In genomic region chr16:70573451-70574121, GRCh38 we compare ENCODE assay signal across 8 cellular contexts. TPM values are rescaled to one million over a fixed set of nuclear protein-coding genes. Genes with fewer than 3 reads are reported as not detected.
DNase-seq lines count a peak whose midpoint lies in the region; ATAC-seq and TF ChIP-seq lines count a peak whose summit lies in the region.

No MANE protein-coding gene starts in this region.

- no peak for TF ChIP-seq CTCF in dorsolateral prefrontal cortex (IDR thresholded peaks at IDR 0.05 in 54 of 56, conservative IDR thresholded peaks at IDR 0.05 in 2 of 56; ENCODE audit: low read depth in 1 of 56, partially characterized antibody in 56 of 56)
- TF ChIP-seq CTCF in thoracic aorta (IDR thresholded peaks at IDR 0.05) = no peak

- H3K36me3 Mint-ChIP-seq in activated CD4-positive, alpha-beta T cell treated with anti-CD3 and anti-CD28 coated beads for 36 hours (ENCODE audit: low read depth) = peaks cover 52% of the 10 kb centered on the region

- POLR2A ChIA-PET in activated CD4-positive, alpha-beta T cell treated with anti-CD3 and anti-CD28 coated beads for 36 hours (lab: Charles Lee) = interaction anchor here (0.6 to 1.4 kb wide), 4 partner anchors 12 to 192 kb away, joined by 3 read pairs; no protein-coding TSS in a partner anchor

- CTCF ChIA-PET in activated CD4-positive, alpha-beta T cell treated with anti-CD3 and anti-CD28 coated beads for 36 hours (lab: Charles Lee) = interaction anchor here (1.0 to 1.4 kb wide), 4 partner anchors 8 to 34 kb away, joined by 3 to 4 read pairs (median 4); no protein-coding TSS in a partner anchor

- H3K9me3 Mint-ChIP-seq in activated CD4-positive, alpha-beta T cell treated with anti-CD3 and anti-CD28 coated beads for 36 hours (ENCODE audit: low read depth) = no peaks in the 10 kb centered on the region

- H3K27ac Mint-ChIP-seq in activated CD4-positive, alpha-beta T cell treated with anti-CD3 and anti-CD28 coated beads for 36 hours = peak overlapping the region; percentile 59

- no peaks in the 10 kb centered on the region for H3K9me3 ChIP-seq in thoracic aorta

- H3K27me3 ChIP-seq in dorsolateral prefrontal cortex = no peaks in the 10 kb centered on the region
- no peaks in the 10 kb centered on the region for H3K27me3 ChIP-seq in thoracic aorta (replicated peaks; ENCODE audit: insufficient read depth)

- no peak for ATAC-seq in activated CD4-positive, alpha-beta T cell treated with anti-CD3 and anti-CD28 coated beads for 36 hours
- ATAC-seq in thoracic aorta (ENCODE audit: insufficient number of reproducible peaks, low FRiP score, low read depth) = peak; percentile 53

- H3K27ac ChIP-seq in dorsolateral prefrontal cortex (peak overlapping the region in 46 of 59 donors; percentile 2 to 78 (median 51)), thoracic aorta (peak overlapping the region; percentile 61 to 77)

- H3K4me1 Mint-ChIP-seq in activated CD4-positive, alpha-beta T cell treated with anti-CD3 and anti-CD28 coated beads for 36 hours = peaks cover 28% of the 10 kb centered on the region

- no peaks in the 10 kb centered on the region for H3K27me3 Mint-ChIP-seq in activated CD4-positive, alpha-beta T cell treated with anti-CD3 and anti-CD28 coated beads for 36 hours

- DNase-seq in activated CD4-positive, alpha-beta T cell treated with anti-CD3 and anti-CD28 coated beads for 36 hours = no peak
- no peak for DNase-seq in activated CD4-positive, alpha-beta T cell treated with anti-CD3 and anti-CD28 coated beads, Interleukin-2, amount 50 U/mL, for 1 hour
- DNase-seq in dorsolateral prefrontal cortex (peak in 2 of 10 donors; percentile 46 to 55), medulla oblongata (ENCODE audit: extremely low spot score) (peak; percentile 31), thoracic aorta (ENCODE audit: low spot score) (no peak), GDM1 (lab: John Stamatoyannopoulos, UW) (no peak), NCI-H2081 treated with DMSO at 0.1 percent for 48 hours (lab: John Stamatoyannopoulos, UW) (no peak)
- no peak for DNase-seq in NK-92 treated with Interleukin-12 subunit alpha and Interleukin-12 subunit beta, amount 100 ng/mL, for 24 hours (lab: John Stamatoyannopoulos, UW)

- peaks cover 45 to 57% of the 10 kb centered on the region in 2 donors for H3K4me1 ChIP-seq in thoracic aorta (ENCODE audit: control insufficient read depth in 1 of 2, low read depth in 2 of 2)

- H3K4me3 ChIP-seq in dorsolateral prefrontal cortex (no peak overlapping the region), thoracic aorta (no peak overlapping the region)

- no peak overlapping the region for H3K4me3 Mint-ChIP-seq in activated CD4-positive, alpha-beta T cell treated with anti-CD3 and anti-CD28 coated beads for 36 hours

- peaks cover 40% of the 10 kb centered on the region for H3K36me3 ChIP-seq in thoracic aorta

- intact Hi-C loops in activated CD4-positive, alpha-beta T cell treated with anti-CD3 and anti-CD28 coated beads for 36 hours (cut with DNase I, micrococcal nuclease) = loop anchor here in 1 of 2 experiments (5.0 kb wide), 1 partner anchor 46 kb away; no protein-coding TSS in a partner anchor
- intact Hi-C loops in dorsolateral prefrontal cortex (cut with DNase I) = no loop called here

RNA-seq across cellular contexts. Expression of gene SF3B3, which starts 50.0 kb away (rescaled TPM):
- 100 to 1,000 TPM; 533 to 545 TPM for total RNA-seq in activated CD4-positive, alpha-beta T cell treated with anti-CD3 and anti-CD28 coated beads for 36 hours
- total RNA-seq in dorsolateral prefrontal cortex = 100 to 1,000 TPM; 141 to 244 (median 179) TPM
- total RNA-seq in thoracic aorta = 100 to 1,000 TPM in 1 of 2 donors, 10 to 100 TPM in 1; 94.6 to 123 TPM

RNA-seq across cellular contexts. Expression of gene COG4, which starts 50.2 kb away (rescaled TPM):
- 10 to 100 TPM; 33.5 to 37.6 TPM for total RNA-seq in activated CD4-positive, alpha-beta T cell treated with anti-CD3 and anti-CD28 coated beads for 36 hours
- total RNA-seq in dorsolateral prefrontal cortex (10 to 100 TPM; 33.6 to 68.0 (median 51.2) TPM), thoracic aorta (10 to 100 TPM; 44.2 to 46.7 TPM)
